Comparison of ENCODE assay signal across 8 cellular contexts in the genomic region with DNA sequence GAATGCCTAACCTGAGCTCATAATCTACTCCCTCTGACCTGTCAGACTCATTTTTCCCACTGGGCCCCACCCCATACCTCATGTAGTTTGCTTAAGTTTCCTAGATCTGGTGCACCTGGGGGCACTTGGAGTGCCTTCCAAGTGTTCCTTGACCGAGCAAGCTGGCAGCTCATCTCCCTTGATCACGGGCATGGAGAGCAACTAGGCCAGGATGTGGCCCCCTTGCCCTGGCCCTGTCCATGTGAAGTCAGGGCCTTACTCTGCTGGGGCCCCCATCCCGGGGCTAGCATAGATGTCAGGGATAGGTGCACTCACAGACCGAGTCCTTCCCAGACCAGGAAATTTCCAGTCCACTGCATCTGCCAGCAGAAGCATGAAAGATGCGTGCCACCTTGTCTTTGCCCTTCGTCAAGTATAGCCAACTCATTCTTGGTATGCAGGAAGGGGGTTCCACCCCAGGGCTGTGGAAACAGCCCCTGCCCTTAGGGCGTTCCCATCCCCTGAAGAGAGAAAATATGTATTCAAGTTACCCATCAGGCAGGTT. TPM values are rescaled to one million over a fixed set of nuclear protein-coding genes. Genes with fewer than 3 reads are reported as not detected.
A peak's percentile ranks its signal among the peaks of the same experiment; 100 is the strongest.
DNase-seq lines count a peak whose midpoint lies in the region; ATAC-seq and TF ChIP-seq lines count a peak whose summit lies in the region.

No MANE protein-coding gene starts in this region.

- peaks cover 79% of the 10 kb centered on the region for H3K4me1 Mint-ChIP-seq in activated T-cell treated with anti-CD3 and anti-CD28 coated beads, Interleukin-2, amount 50 U/mL, for 24 hours (ENCODE audit: low read depth)
- H3K4me1 Mint-ChIP-seq in progenitor cell of endocrine pancreas (ENCODE audit: low read depth), result peaks cover 6% of the 10 kb centered on the region

- H3K4me1 ChIP-seq in foreskin keratinocyte, result peaks cover 33% of the 10 kb centered on the region

- H3K4me3 ChIP-seq in GM12864 (ENCODE audit: low read depth, low read length), result peak overlapping the region; percentile 96

- peak overlapping the region; percentile 99 for H3K27ac Mint-ChIP-seq in activated T-cell treated with anti-CD3 and anti-CD28 coated beads, Interleukin-2, amount 50 U/mL, for 24 hours
- H3K27ac Mint-ChIP-seq in progenitor cell of endocrine pancreas, result peak overlapping the region; percentile 95

- H3K27me3 Mint-ChIP-seq in activated T-cell treated with anti-CD3 and anti-CD28 coated beads, Interleukin-2, amount 50 U/mL, for 24 hours, result no peaks in the 10 kb centered on the region
- H3K27me3 Mint-ChIP-seq in progenitor cell of endocrine pancreas, result peaks cover 8% of the 10 kb centered on the region

- peak overlapping the region; percentile 90 for H3K27ac ChIP-seq in foreskin keratinocyte

- peak overlapping the region; percentile 93 for H3K4me3 Mint-ChIP-seq in activated T-cell treated with anti-CD3 and anti-CD28 coated beads, Interleukin-2, amount 50 U/mL, for 24 hours
- peak overlapping the region; percentile 67 for H3K4me3 Mint-ChIP-seq in progenitor cell of endocrine pancreas (ENCODE audit: low read depth)

- TF ChIP-seq CTCF in GM12864 (IDR thresholded peaks at IDR 0.05; ENCODE audit: low read depth, low read length, missing control alignments) (no peak), foreskin keratinocyte (conservative IDR thresholded peaks at IDR 0.05) (no peak), progenitor cell of endocrine pancreas (IDR thresholded peaks at IDR 0.05; ENCODE audit: unreplicated experiment) (no peak)

- H3K9me3 Mint-ChIP-seq in activated T-cell treated with anti-CD3 and anti-CD28 coated beads, Interleukin-2, amount 50 U/mL, for 24 hours, result no peaks in the 10 kb centered on the region
- no peaks in the 10 kb centered on the region for H3K9me3 Mint-ChIP-seq in progenitor cell of endocrine pancreas (ENCODE audit: low read depth)

- ATAC-seq in HG03139 (IDR thresholded peaks at IDR 0.05; ENCODE audit: unreplicated experiment), result peak; percentile 3
- ATAC-seq in foreskin keratinocyte, result peak; percentile 36
- ATAC-seq in HG03342 (IDR thresholded peaks at IDR 0.05; ENCODE audit: unreplicated experiment), result no peak

- H3K36me3 Mint-ChIP-seq in activated T-cell treated with anti-CD3 and anti-CD28 coated beads, Interleukin-2, amount 50 U/mL, for 24 hours (ENCODE audit: low read depth), result peaks cover 33% of the 10 kb centered on the region
- no peaks in the 10 kb centered on the region for H3K36me3 Mint-ChIP-seq in progenitor cell of endocrine pancreas (ENCODE audit: insufficient read depth)

- no peaks in the 10 kb centered on the region for H3K27me3 ChIP-seq in foreskin keratinocyte

- DNase-seq in GM12864 (ENCODE audit: low read depth) (no peak), foreskin keratinocyte (peak in 1 of 2 donors; percentile 59), progenitor cell of endocrine pancreas (ENCODE audit: low spot score, unreplicated experiment) (no peak), dedifferentiated amniotic fluid mesenchymal stem cell (ENCODE audit: extremely low spot score) (no peak), NCI-H2196 treated with DMSO at 0.1 percent for 48 hours (lab: John Stamatoyannopoulos, UW; ENCODE audit: unreplicated experiment) (no peak)
- no peak for DNase-seq in activated T-cell treated with anti-CD3 and anti-CD28 coated beads, Interleukin-2, amount 50 U/mL, for 24 hours

RNA-seq across cellular contexts. Expression of gene SLC22A5, which starts 41.9 kb away (rescaled TPM):
- total RNA-seq in foreskin keratinocyte, result 11.7 and 14.7 TPM in 2 replicates
- polyA plus RNA-seq in foreskin keratinocyte, result 5.6 and 7.1 TPM in 2 replicates
- total RNA-seq in progenitor cell of endocrine pancreas, result 14.3 and 14.7 TPM in 2 replicates
